Comparison of ENCODE assay signal across 32 cellular contexts in genomic region chr5:144386315-144386714, GRCh38.
"Had no signal": no experiment of that assay in that cellular context is flagged by ENCODE, and none has a peak within 500 bp of the region (broad histone marks: within the 10 kb centered on the region; RNA-seq: fewer than 3 reads in every experiment).

No MANE protein-coding gene starts in this region.

- H3K9me3 ChIP-seq: MG63 had no signal

- H3K27me3 ChIP-seq: MG63 had no signal

- H3K4me3 ChIP-seq: MG63 had no signal

- H3K36me3 ChIP-seq: MG63 had no signal

- DNase-seq: MG63, MV-4-11, NCI-H1048, NCI-H1092 treated with DMSO at 0.1 percent for 48 hours, NCI-H1105, NCI-H1105 treated with DMSO at 0.1 percent for 48 hours, NCI-H1417, NCI-H1417 treated with DMSO at 0.1 percent for 48 hours, NCI-H1436, NCI-H1436 treated with DMSO at 0.1 percent for 48 hours, NCI-H146, NCI-H1694, NCI-H1694 treated with DMSO at 0.1 percent for 48 hours, NCI-H187, NCI-H187 treated with DMSO at 0.1 percent for 48 hours, NCI-H1930, NCI-H2029, NCI-H2029 treated with DMSO at 0.1 percent for 48 hours, NCI-H2081, NCI-H2081 treated with DMSO at 0.1 percent for 48 hours, NCI-H2107, NCI-H2171, NCI-H2171 treated with DMSO at 0.1 percent for 48 hours, NCI-H2227 treated with DMSO at 0.1 percent for 48 hours, NCI-H226, NCI-H345, NCI-H446, NCI-H446 treated with DMSO at 0.1 percent for 48 hours, NCI-H510A, NCI-H510A treated with DMSO at 0.1 percent for 48 hours, NCI-H524, NCI-H524 treated with DMSO at 0.1 percent for 48 hours had no signal
